Comparison of ENCODE assay signal across 32 cellular contexts in genomic region chr4:61068025-61068424, GRCh38.
DNase-seq lines count a peak whose midpoint lies in the region; ATAC-seq and TF ChIP-seq lines count a peak whose summit lies in the region.
"Had no signal": no experiment of that assay in that cellular context is flagged by ENCODE, and none has a peak within 500 bp of the region (broad histone marks: within the 10 kb centered on the region; RNA-seq: fewer than 3 reads in every experiment).

No MANE protein-coding gene starts in this region.

- H3K27ac ChIP-seq in neural cell (ENCODE audit: low read length) (no peak overlapping the region), mammary epithelial cell (ENCODE audit: insufficient read depth, low read depth, low read length) (no peak overlapping the region)
- H3K27ac ChIP-seq: 22Rv1, A549, BLaER1, C4-2B had no signal

- H3K4me3 Mint-ChIP-seq in osteocyte (ENCODE audit: unreplicated experiment) = no peak overlapping the region
- H3K4me3 Mint-ChIP-seq: B cell; CD14-positive monocyte; CD4-positive, alpha-beta memory T cell; CD4-positive, alpha-beta T cell; CD4-positive, CD25-positive, alpha-beta regulatory T cell; CD8-positive, alpha-beta memory T cell; CD8-positive, alpha-beta T cell had no signal

- peak overlapping the region; percentile 46 for H3K27ac Mint-ChIP-seq in osteocyte (ENCODE audit: unreplicated experiment)
- H3K27ac Mint-ChIP-seq: B cell; CD14-positive monocyte; CD4-positive, alpha-beta memory T cell; CD4-positive, alpha-beta T cell; CD4-positive, CD25-positive, alpha-beta regulatory T cell; CD8-positive, alpha-beta memory T cell; CD8-positive, alpha-beta T cell had no signal

- H3K79me2 ChIP-seq in neural cell (replicated peaks; ENCODE audit: insufficient read depth, low read length) (no peaks in the 10 kb centered on the region), mammary epithelial cell (ENCODE audit: insufficient read depth, low read length) (no peaks in the 10 kb centered on the region)

- H3K27me3 Mint-ChIP-seq in osteocyte (ENCODE audit: unreplicated experiment) = no peaks in the 10 kb centered on the region
- H3K27me3 Mint-ChIP-seq: B cell; CD4-positive, alpha-beta memory T cell; CD4-positive, alpha-beta T cell; CD4-positive, CD25-positive, alpha-beta regulatory T cell had no signal

- H3K9me3 ChIP-seq in neural cell (ENCODE audit: low read length) (no peaks in the 10 kb centered on the region), mammary epithelial cell (replicated peaks; ENCODE audit: insufficient read depth, low read length) (no peaks in the 10 kb centered on the region)
- H3K9me3 ChIP-seq: A549; BE2C; BLaER1; BLaER1 treated with 17β-estradiol and CSF1 and Interleukin-3, amounts not matched to agents 10 nM and 100 nM; Caco-2 had no signal

- H3K4me2 ChIP-seq in neural cell (ENCODE audit: low read length) (no peak overlapping the region), mammary epithelial cell (ENCODE audit: insufficient read depth, low read depth, low read length) (no peak overlapping the region)
- H3K4me2 ChIP-seq: A549, BLaER1 had no signal

- CTCF ChIA-PET in mammary epithelial cell (lab: Charles Lee; ENCODE audit: low non-redundant PET) = no interaction called here

- peaks cover 34% of the 10 kb centered on the region for H3K4me1 Mint-ChIP-seq in osteocyte (ENCODE audit: unreplicated experiment)
- H3K4me1 Mint-ChIP-seq: B cell; CD14-positive monocyte; CD4-positive, alpha-beta memory T cell; CD4-positive, CD25-positive, alpha-beta regulatory T cell; CD8-positive, alpha-beta memory T cell had no signal

- TF ChIP-seq CTCF in neural cell (IDR thresholded peaks at IDR 0.05; ENCODE audit: poor library complexity, severe bottlenecking) (no peak), osteocyte (IDR thresholded peaks at IDR 0.05) (no peak), mammary epithelial cell (conservative IDR thresholded peaks at IDR 0.05 in 1 of 2, IDR thresholded peaks at IDR 0.05 in 1 of 2; ENCODE audit: extremely low read depth in 1 of 2, insufficient read depth in 1 of 2, low read depth in 1 of 2, low read length in 2 of 2) (no peak)

- H3K9ac ChIP-seq in neural cell (ENCODE audit: low read length) (no peak overlapping the region), mammary epithelial cell (ENCODE audit: insufficient read depth, low read length) (no peak overlapping the region)
- H3K9ac ChIP-seq: BLaER1; BLaER1 treated with 17β-estradiol and CSF1 and Interleukin-3, amounts not matched to agents 10 nM and 100 nM had no signal

- dilution Hi-C loops in mammary epithelial cell (cut with HindIII; ENCODE audit: low sequenced_read_pairs) = no loop called here

- no peaks in the 10 kb centered on the region for H3F3A ChIP-seq in neural cell (ENCODE audit: insufficient read depth, low read length, poor library complexity, severe bottlenecking)

- H3K36me3 Mint-ChIP-seq in osteocyte (ENCODE audit: unreplicated experiment) = peaks cover 3% of the 10 kb centered on the region
- H3K36me3 Mint-ChIP-seq: CD14-positive monocyte; CD4-positive, alpha-beta memory T cell; CD4-positive, CD25-positive, alpha-beta regulatory T cell; CD8-positive, alpha-beta memory T cell; CD8-positive, alpha-beta T cell had no signal

- H3K4me1 ChIP-seq in mammary epithelial cell (ENCODE audit: insufficient read depth, low read length) = peaks cover 6% of the 10 kb centered on the region
- H3K4me1 ChIP-seq: A549, BE2C, BLaER1 had no signal

- BruUV-seq in mammary epithelial cell (replicated peaks; lab: Mats Ljungman, UMichigan) = no TSS peak

- TF ChIP-seq EP300 in neural cell (conservative IDR thresholded peaks at IDR 0.05; ENCODE audit: poor library complexity, severe bottlenecking) = no peak

- intact Hi-C loops in left ventricle myocardium superior (cut with micrococcal nuclease) (no loop called here), Right ventricle myocardium inferior (cut with DNase I) (no loop called here), mammary epithelial cell (cut with micrococcal nuclease) (no loop called here)

- in situ Hi-C loops in mammary epithelial cell (cut with MboI; ENCODE audit: low sequenced_read_pairs in 2 of 2) = no loop called here

- H3K36me3 ChIP-seq in neural cell (ENCODE audit: insufficient read depth, low read length) (no peaks in the 10 kb centered on the region), mammary epithelial cell (ENCODE audit: insufficient read depth, low read length) (no peaks in the 10 kb centered on the region)
- H3K36me3 ChIP-seq: BE2C; BLaER1; BLaER1 treated with 17β-estradiol and CSF1 and Interleukin-3, amounts not matched to agents 10 nM and 100 nM had no signal

- peak; percentile 63 for ATAC-seq in left ventricle myocardium superior
- ATAC-seq in Right ventricle myocardium inferior = no peak
- no peak for ATAC-seq in HG02870 (IDR thresholded peaks at IDR 0.05; ENCODE audit: unreplicated experiment)
- ATAC-seq: A549; CD8-positive, alpha-beta T cell had no signal

- no peak for TF ChIP-seq RAD21 in neural cell (conservative IDR thresholded peaks at IDR 0.05)

- H2AFZ ChIP-seq in neural cell (ENCODE audit: low read depth, low read length) (no peak overlapping the region), mammary epithelial cell (ENCODE audit: low read depth, low read length) (no peak overlapping the region)

- H3K9me3 Mint-ChIP-seq in osteocyte (ENCODE audit: unreplicated experiment) = no peaks in the 10 kb centered on the region

- DNase-seq in left ventricle myocardium superior (no peak), Right ventricle myocardium inferior (ENCODE audit: missing footprints) (no peak), osteocyte (ENCODE audit: extremely low spot score, unreplicated experiment) (no peak), mammary epithelial cell (no peak)
- DNase-seq: 8988T; ACHN; AML-193; BE2C; C1 segment of cervical spinal cord; Caco-2; Calu3; CD4-positive, alpha-beta memory T cell; CD4-positive, alpha-beta T cell; CD4-positive, CD25-positive, alpha-beta regulatory T cell; CD8-positive, alpha-beta memory T cell; CD8-positive, alpha-beta T cell; COR-L47; DMS 273 treated with DMSO at 0.1 percent for 48 hours; DMS153; DMS53; DMS79; DMS79 treated with DMSO at 0.1 percent for 48 hours; DND-41 had no signal

- H4K20me1 ChIP-seq in neural cell (ENCODE audit: insufficient read depth) (no peaks in the 10 kb centered on the region), mammary epithelial cell (ENCODE audit: insufficient read depth, low read length) (no peaks in the 10 kb centered on the region)
- H4K20me1 ChIP-seq: BLaER1; BLaER1 treated with 17β-estradiol and CSF1 and Interleukin-3, amounts not matched to agents 10 nM and 100 nM had no signal

- no peak overlapping the region for H3K4me3 ChIP-seq in neural cell (ENCODE audit: low read length)
- H3K4me3 ChIP-seq in mammary epithelial cell (replicated peaks in 1 of 3; ENCODE audit: insufficient read depth in 1 of 3, low read depth in 2 of 3, low read length in 3 of 3) = no peak overlapping the region
- H3K4me3 ChIP-seq: A549; BLaER1; BLaER1 treated with 17β-estradiol and CSF1 and Interleukin-3, amounts not matched to agents 10 nM and 100 nM had no signal

- 100% methylated on average over 2 of the region's 2 CpGs for WGBS in mammary epithelial cell (ENCODE audit: low coverage, missing lambda C conversion rate)

- no peaks in the 10 kb centered on the region for H3K27me3 ChIP-seq in neural cell (ENCODE audit: insufficient read depth, low read depth, low read length)
- H3K27me3 ChIP-seq in mammary epithelial cell (ENCODE audit: insufficient read depth, low read length) = no peaks in the 10 kb centered on the region
- H3K27me3 ChIP-seq: BE2C; BLaER1; BLaER1 treated with 17β-estradiol and CSF1 and Interleukin-3, amounts not matched to agents 10 nM and 100 nM had no signal

- no peaks in the 10 kb centered on the region for H3K9me2 ChIP-seq in neural cell (ENCODE audit: insufficient read depth, low read length)

TF ChIP-seq in neural cell, 6 proteins besides CTCF, POLR2A, EP300 and RAD21:
- TF ChIP-seq SMC3 (conservative IDR thresholded peaks at IDR 0.05; ENCODE audit: poor library complexity) (no peak), TAF1 (IDR thresholded peaks at IDR 0.05; ENCODE audit: low read depth) (no peak), POLR2AphosphoS5 (IDR thresholded peaks at IDR 0.05) (peak; percentile 40)
- TF ChIP-seq, protein P1, sequence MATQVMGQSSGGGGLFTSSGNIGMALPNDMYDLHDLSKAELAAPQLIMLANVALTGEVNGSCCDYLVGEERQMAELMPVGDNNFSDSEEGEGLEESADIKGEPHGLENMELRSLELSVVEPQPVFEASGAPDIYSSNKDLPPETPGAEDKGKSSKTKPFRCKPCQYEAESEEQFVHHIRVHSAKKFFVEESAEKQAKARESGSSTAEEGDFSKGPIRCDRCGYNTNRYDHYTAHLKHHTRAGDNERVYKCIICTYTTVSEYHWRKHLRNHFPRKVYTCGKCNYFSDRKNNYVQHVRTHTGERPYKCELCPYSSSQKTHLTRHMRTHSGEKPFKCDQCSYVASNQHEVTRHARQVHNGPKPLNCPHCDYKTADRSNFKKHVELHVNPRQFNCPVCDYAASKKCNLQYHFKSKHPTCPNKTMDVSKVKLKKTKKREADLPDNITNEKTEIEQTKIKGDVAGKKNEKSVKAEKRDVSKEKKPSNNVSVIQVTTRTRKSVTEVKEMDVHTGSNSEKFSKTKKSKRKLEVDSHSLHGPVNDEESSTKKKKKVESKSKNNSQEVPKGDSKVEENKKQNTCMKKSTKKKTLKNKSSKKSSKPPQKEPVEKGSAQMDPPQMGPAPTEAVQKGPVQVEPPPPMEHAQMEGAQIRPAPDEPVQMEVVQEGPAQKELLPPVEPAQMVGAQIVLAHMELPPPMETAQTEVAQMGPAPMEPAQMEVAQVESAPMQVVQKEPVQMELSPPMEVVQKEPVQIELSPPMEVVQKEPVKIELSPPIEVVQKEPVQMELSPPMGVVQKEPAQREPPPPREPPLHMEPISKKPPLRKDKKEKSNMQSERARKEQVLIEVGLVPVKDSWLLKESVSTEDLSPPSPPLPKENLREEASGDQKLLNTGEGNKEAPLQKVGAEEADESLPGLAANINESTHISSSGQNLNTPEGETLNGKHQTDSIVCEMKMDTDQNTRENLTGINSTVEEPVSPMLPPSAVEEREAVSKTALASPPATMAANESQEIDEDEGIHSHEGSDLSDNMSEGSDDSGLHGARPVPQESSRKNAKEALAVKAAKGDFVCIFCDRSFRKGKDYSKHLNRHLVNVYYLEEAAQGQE (IDR thresholded peaks at IDR 0.05; ENCODE audit: borderline replicate concordance) = no peak
